Comparison of ENCODE assay signal across 37 cellular contexts in genomic region chr15:60690350-60690961, GRCh38.
"Had no signal": no experiment of that assay in that cellular context is flagged by ENCODE, and none has a peak within 500 bp of the region (broad histone marks: within the 10 kb centered on the region; RNA-seq: fewer than 3 reads in every experiment).

No MANE protein-coding gene starts in this region.

- H3K36me3 Mint-ChIP-seq: activated CD4-positive, alpha-beta memory T cell treated with anti-CD3 and anti-CD28 coated beads for 36 hours; activated naive CD4-positive, alpha-beta T cell treated with anti-CD3 and anti-CD28 coated beads, Interleukin-2, amount 10 ng/mL, durations not matched to agents 7 days and 5 days; activated naive CD4-positive, alpha-beta T cell treated with anti-CD3 and anti-CD28 coated beads, Interleukin-2, amount 50 U/mL, for 24 hours; activated naive CD8-positive, alpha-beta T cell treated with anti-CD3 and anti-CD28 coated beads, Interleukin-2, amount 10 ng/mL, durations not matched to agents 7 days and 5 days; brain had no signal

- H3K4me1 ChIP-seq: ascending aorta had no signal

- H3K4me1 Mint-ChIP-seq: activated B cell treated with CpG ODN at 0.5 μM for 24 hours had no signal

- FAIRE-seq: bronchial epithelial cell, TTC549 had no signal

- H3K27me3 Mint-ChIP-seq: activated B cell treated with CpG ODN at 0.5 μM for 24 hours; activated CD4-positive, alpha-beta memory T cell treated with anti-CD3 and anti-CD28 coated beads for 36 hours; activated CD4-positive, alpha-beta T cell treated with anti-CD3 and anti-CD28 coated beads, Interleukin-2, amount 10 ng/mL, durations not matched to agents 24 days and 14 days; activated naive CD4-positive, alpha-beta T cell treated with anti-CD3 and anti-CD28 coated beads, Interleukin-2, amount 10 ng/mL, durations not matched to agents 7 days and 5 days; activated naive CD4-positive, alpha-beta T cell treated with anti-CD3 and anti-CD28 coated beads, Interleukin-2, amount 50 U/mL, for 24 hours; activated naive CD8-positive, alpha-beta T cell; activated naive CD8-positive, alpha-beta T cell treated with anti-CD3 and anti-CD28 coated beads, Interleukin-2, amount 50 U/mL, for 24 hours; brain; central memory CD8-positive, alpha-beta T cell had no signal

- H3K27ac ChIP-seq: ascending aorta, cardiac muscle cell, VCaP had no signal

- H3K27ac Mint-ChIP-seq: activated B cell treated with CpG ODN at 0.5 μM for 24 hours; activated CD4-positive, alpha-beta memory T cell treated with anti-CD3 and anti-CD28 coated beads for 36 hours; activated CD8-positive, alpha-beta T cell treated with anti-CD3 and anti-CD28 coated beads for 36 hours; activated naive CD4-positive, alpha-beta T cell treated with anti-CD3 and anti-CD28 coated beads, Interleukin-2, amount 10 ng/mL, durations not matched to agents 7 days and 5 days; activated naive CD4-positive, alpha-beta T cell treated with anti-CD3 and anti-CD28 coated beads, Interleukin-2, amount 50 U/mL, for 24 hours; activated naive CD8-positive, alpha-beta T cell; activated naive CD8-positive, alpha-beta T cell treated with anti-CD3 and anti-CD28 coated beads, Interleukin-2, amount 10 ng/mL, durations not matched to agents 7 days and 5 days; activated naive CD8-positive, alpha-beta T cell treated with anti-CD3 and anti-CD28 coated beads, Interleukin-2, amount 50 U/mL, for 24 hours; activated T-cell treated with anti-CD3 and anti-CD28 coated beads, Interleukin-2, amount 50 U/mL, for 72 hours; activated T-helper 1 cell treated with anti-CD3 and anti-CD28 coated beads, Interleukin-12 subunit alpha, Interleukin-12 subunit beta, Interleukin-2, Interleukin-4 antibody, amounts not matched to agents 30 ng/mL and 10 ng/mL and 1 ng/mL, durations not matched to agents 14 hours and 24 hours and 36 hours; activated T-helper 2 cell treated with anti-CD3 and anti-CD28 coated beads, Interferon-gamma antibody, Interleukin-2, Interleukin-4, amounts not matched to agents 10 μg/mL and 5 μg/mL and 100 μg/mL, durations not matched to agents 14 hours and 24 hours and 36 hours; brain; T-helper 2 cell treated with Interferon-gamma antibody and Interleukin-4, amounts not matched to agents 5 μg/mL and 100 μg/mL, for 36 hours had no signal

- H3K4me3 Mint-ChIP-seq: activated B cell treated with CpG ODN at 0.5 μM for 24 hours; activated CD4-positive, alpha-beta memory T cell treated with anti-CD3 and anti-CD28 coated beads for 36 hours; activated CD4-positive, alpha-beta T cell treated with anti-CD3 and anti-CD28 coated beads, Interleukin-2, amount 10 ng/mL, durations not matched to agents 24 days and 14 days; activated CD8-positive, alpha-beta T cell treated with anti-CD3 and anti-CD28 coated beads for 36 hours; activated naive CD4-positive, alpha-beta T cell treated with anti-CD3 and anti-CD28 coated beads, Interleukin-2, amount 10 ng/mL, durations not matched to agents 7 days and 5 days; activated naive CD4-positive, alpha-beta T cell treated with anti-CD3 and anti-CD28 coated beads, Interleukin-2, amount 50 U/mL, for 24 hours; activated naive CD8-positive, alpha-beta T cell; activated naive CD8-positive, alpha-beta T cell treated with anti-CD3 and anti-CD28 coated beads, Interleukin-2, amount 10 ng/mL, durations not matched to agents 7 days and 5 days; activated naive CD8-positive, alpha-beta T cell treated with anti-CD3 and anti-CD28 coated beads, Interleukin-2, amount 50 U/mL, for 24 hours; activated T-cell treated with anti-CD3 and anti-CD28 coated beads, Interleukin-2, amount 50 U/mL, for 4 hours; activated T-cell treated with anti-CD3 and anti-CD28 coated beads, Interleukin-2, amount 50 U/mL, for 72 hours; activated T-helper 1 cell treated with anti-CD3 and anti-CD28 coated beads, Interleukin-12 subunit alpha, Interleukin-12 subunit beta, Interleukin-2, Interleukin-4 antibody, amounts not matched to agents 30 ng/mL and 10 ng/mL and 1 ng/mL, durations not matched to agents 14 hours and 24 hours and 36 hours; brain; central memory CD8-positive, alpha-beta T cell; T-helper 2 cell treated with Interferon-gamma antibody and Interleukin-4, amounts not matched to agents 5 μg/mL and 100 μg/mL, for 36 hours had no signal

- H3K27me3 ChIP-seq: ascending aorta, cardiac muscle cell had no signal

- H3K9me3 ChIP-seq: ascending aorta had no signal

- H3K36me3 ChIP-seq: ascending aorta, cardiac muscle cell had no signal

- ATAC-seq: activated CD8-positive, alpha-beta T cell treated with anti-CD3 and anti-CD28 coated beads for 36 hours; activated naive CD8-positive, alpha-beta T cell treated with anti-CD3 and anti-CD28 coated beads, Interleukin-2, amount 50 U/mL, for 24 hours; activated T-cell treated with anti-CD3 and anti-CD28 coated beads, Interleukin-2, amount 50 U/mL, for 4 hours; activated T-cell treated with anti-CD3 and anti-CD28 coated beads, Interleukin-2, amount 50 U/mL, for 72 hours had no signal

- H3K4me3 ChIP-seq: ascending aorta, cardiac muscle cell had no signal

- DNase-seq: activated B cell treated with CpG ODN at 0.5 μM for 24 hours; activated CD4-positive, alpha-beta memory T cell treated with anti-CD3 and anti-CD28 coated beads for 36 hours; activated CD4-positive, alpha-beta T cell treated with anti-CD3 and anti-CD28 coated beads for 4 hours; activated CD4-positive, alpha-beta T cell treated with anti-CD3 and anti-CD28 coated beads, Interleukin-2, amount 10 ng/mL, durations not matched to agents 24 days and 14 days; activated CD4-positive, alpha-beta T cell treated with anti-CD3 and anti-CD28 coated beads, Interleukin-2, amount 50 U/mL, for 1 hour; activated CD4-positive, alpha-beta T cell treated with anti-CD3 and anti-CD28 coated beads, Interleukin-2, amount 50 U/mL, for 4 hours; activated CD4-positive, CD25-positive, alpha-beta regulatory T cell treated with anti-CD3 and anti-CD28 coated beads, Interleukin-2, amount 50 U/mL, for 72 hours; activated CD8-positive, alpha-beta memory T cell treated with anti-CD3 and anti-CD28 coated beads, Interleukin-2, amount 50 U/mL, for 4 hours; activated CD8-positive, alpha-beta T cell treated with anti-CD3 and anti-CD28 coated beads for 36 hours; activated effector memory CD4-positive, alpha-beta T cell treated with Interleukin-2 at 50 U/mL for 16 hours; activated gamma-delta T cell; activated naive CD4-positive, alpha-beta T cell treated with anti-CD3 and anti-CD28 coated beads, Interleukin-2, amount 10 ng/mL, durations not matched to agents 7 days and 5 days; activated naive CD4-positive, alpha-beta T cell treated with Interleukin-2 at 50 U/mL for 16 hours; activated naive CD8-positive, alpha-beta T cell treated with anti-CD3 and anti-CD28 coated beads, Interleukin-2, amount 10 ng/mL, durations not matched to agents 7 days and 5 days; activated naive CD8-positive, alpha-beta T cell treated with anti-CD3 and anti-CD28 coated beads, Interleukin-2, amount 50 U/mL, for 24 hours; activated T-cell treated with anti-CD3 and anti-CD28 coated beads for 4 hours; activated T-cell treated with anti-CD3 and anti-CD28 coated beads, Interleukin-2, amount 50 U/mL, for 1 hour; activated T-cell treated with anti-CD3 and anti-CD28 coated beads, Interleukin-2, amount 50 U/mL, for 4 hours; activated T-cell treated with anti-CD3 and anti-CD28 coated beads, Interleukin-2, amount 50 U/mL, for 72 hours; amygdala; anterior cingulate cortex; caudate nucleus; cerebellar nuclear complex; T-helper 2 cell; T-helper 9 cell had no signal
